8 cellular contexts compared by ENCODE assay signal in the genomic region with DNA sequence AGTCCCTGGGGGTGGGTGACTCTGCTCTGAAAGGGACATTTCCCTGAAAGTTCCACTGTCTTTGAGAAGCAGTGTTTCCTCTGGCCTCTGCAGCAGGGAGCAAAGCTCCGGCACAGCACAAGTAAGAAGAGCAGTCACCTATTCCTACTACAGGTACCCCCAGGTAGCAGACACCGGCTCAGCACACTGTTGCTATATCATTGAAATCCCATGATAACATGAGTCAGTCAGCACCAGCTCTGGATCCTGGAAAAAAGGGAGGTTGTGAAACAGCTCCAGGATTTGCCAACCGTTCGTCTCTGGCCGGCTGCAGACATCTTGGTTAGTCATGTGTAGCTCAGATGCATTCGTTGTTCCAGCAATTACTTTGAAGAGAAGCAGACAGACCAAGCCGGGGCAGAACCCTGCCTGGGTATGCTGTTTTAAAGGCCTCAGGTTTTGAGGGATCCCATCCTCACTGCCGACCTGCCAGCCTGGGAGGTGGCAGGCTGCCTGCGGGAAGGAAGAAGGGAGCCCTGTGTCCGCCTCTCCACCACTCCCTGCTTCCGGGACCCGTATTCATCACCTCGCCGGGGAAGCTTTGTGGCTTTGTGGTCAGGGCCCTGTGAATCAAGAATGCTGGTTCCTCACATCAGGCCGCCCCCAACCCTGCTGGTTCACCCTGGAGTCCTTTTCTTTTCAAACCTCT.
A peak's percentile ranks its signal among the peaks of the same experiment; 100 is the strongest.
DNase-seq lines count a peak whose midpoint lies in the region; ATAC-seq and TF ChIP-seq lines count a peak whose summit lies in the region.

No MANE protein-coding gene starts in this region.

- ATAC-seq in GM19035 (IDR thresholded peaks at IDR 0.05; ENCODE audit: unreplicated experiment) (peak; percentile 18), left lung (peak; percentile 36), HG02623 (IDR thresholded peaks at IDR 0.05; ENCODE audit: unreplicated experiment) (no peak)

- no peak overlapping the region for H3K4me3 ChIP-seq in left lung

- no peaks in the 10 kb centered on the region for H3K27me3 Mint-ChIP-seq in activated naive CD4-positive, alpha-beta T cell treated with anti-CD3 and anti-CD28 coated beads, Interleukin-2, amount 10 ng/mL, durations not matched to agents 7 days and 5 days

- peak; percentile 91 for DNase-seq in RPMI7951 (ENCODE audit: low read depth)
- DNase-seq in activated naive CD4-positive, alpha-beta T cell treated with anti-CD3 and anti-CD28 coated beads, Interleukin-2, amount 10 ng/mL, durations not matched to agents 7 days and 5 days, result peak; percentile 65
- DNase-seq in left lung, result peak; percentile 59 to 87
- DNase-seq in stimulated activated CD8-positive, alpha-beta memory T cell treated with anti-CD3 and anti-CD28 coated beads, Interleukin-4, amount 100 ng/mL, for 24 hours (ENCODE audit: low read depth), result peak; percentile 47
- DNase-seq in NCI-H345 treated with DMSO at 0.1 percent for 48 hours (lab: John Stamatoyannopoulos, UW; ENCODE audit: unreplicated experiment), result no peak
- no peak for DNase-seq in OCI-M2 (lab: John Stamatoyannopoulos, UW; ENCODE audit: unreplicated experiment)

- peaks cover 4% of the 10 kb centered on the region for H3K9me3 Mint-ChIP-seq in activated naive CD4-positive, alpha-beta T cell treated with anti-CD3 and anti-CD28 coated beads, Interleukin-2, amount 10 ng/mL, durations not matched to agents 7 days and 5 days

- H3K4me3 Mint-ChIP-seq in activated naive CD4-positive, alpha-beta T cell treated with anti-CD3 and anti-CD28 coated beads, Interleukin-2, amount 10 ng/mL, durations not matched to agents 7 days and 5 days, result peak overlapping the region; percentile 8

- H3K27me3 ChIP-seq in left lung, result no peaks in the 10 kb centered on the region

- peak overlapping the region; percentile 84 for H3K27ac Mint-ChIP-seq in activated naive CD4-positive, alpha-beta T cell treated with anti-CD3 and anti-CD28 coated beads, Interleukin-2, amount 10 ng/mL, durations not matched to agents 7 days and 5 days

- peaks cover 74% of the 10 kb centered on the region for H3K4me1 Mint-ChIP-seq in activated naive CD4-positive, alpha-beta T cell treated with anti-CD3 and anti-CD28 coated beads, Interleukin-2, amount 10 ng/mL, durations not matched to agents 7 days and 5 days

- peaks cover 0 to 42% of the 10 kb centered on the region in 2 donors for H3K36me3 ChIP-seq in left lung

- no peaks in the 10 kb centered on the region for H3K9me3 ChIP-seq in left lung

- H3K36me3 Mint-ChIP-seq in activated naive CD4-positive, alpha-beta T cell treated with anti-CD3 and anti-CD28 coated beads, Interleukin-2, amount 10 ng/mL, durations not matched to agents 7 days and 5 days, result peaks cover 38% of the 10 kb centered on the region

- peaks cover 0 to 97% of the 10 kb centered on the region in 2 donors for H3K4me1 ChIP-seq in left lung

- CTCF ChIA-PET in activated naive CD4-positive, alpha-beta T cell treated with anti-CD3 and anti-CD28 coated beads, Interleukin-2, amount 10 ng/mL, durations not matched to agents 7 days and 5 days (lab: Charles Lee), result interaction anchor here (0.6 to 2.0 kb wide), 6 partner anchors 11 to 592 kb away, joined by 3 to 9 read pairs (median 4); no protein-coding TSS in a partner anchor

- H3K27ac ChIP-seq in left lung, result peak overlapping the region; percentile 48 to 94

- no peak for TF ChIP-seq CTCF in left lung (IDR thresholded peaks at IDR 0.05)

- intact Hi-C loops in left lung (cut with DNase I), result no loop called here

Comparison
In these comparisons a context has a peak if more than half of its experiments do, and no peak if none do; other contexts are left out.
1. DNase-seq: peak in RPMI7951 (single experiment), activated naive CD4-positive, alpha-beta T cell treated with anti-CD3 and anti-CD28 coated beads, Interleukin-2, amount 10 ng/mL, durations not matched to agents 7 days and 5 days (single experiment), left lung (2 of 2) and stimulated activated CD8-positive, alpha-beta memory T cell treated with anti-CD3 and anti-CD28 coated beads, Interleukin-4, amount 100 ng/mL, for 24 hours (single experiment); none in NCI-H345 treated with DMSO at 0.1 percent for 48 hours (single experiment) and OCI-M2 (single experiment).